8 cellular contexts compared by ENCODE assay signal in the genomic region with DNA sequence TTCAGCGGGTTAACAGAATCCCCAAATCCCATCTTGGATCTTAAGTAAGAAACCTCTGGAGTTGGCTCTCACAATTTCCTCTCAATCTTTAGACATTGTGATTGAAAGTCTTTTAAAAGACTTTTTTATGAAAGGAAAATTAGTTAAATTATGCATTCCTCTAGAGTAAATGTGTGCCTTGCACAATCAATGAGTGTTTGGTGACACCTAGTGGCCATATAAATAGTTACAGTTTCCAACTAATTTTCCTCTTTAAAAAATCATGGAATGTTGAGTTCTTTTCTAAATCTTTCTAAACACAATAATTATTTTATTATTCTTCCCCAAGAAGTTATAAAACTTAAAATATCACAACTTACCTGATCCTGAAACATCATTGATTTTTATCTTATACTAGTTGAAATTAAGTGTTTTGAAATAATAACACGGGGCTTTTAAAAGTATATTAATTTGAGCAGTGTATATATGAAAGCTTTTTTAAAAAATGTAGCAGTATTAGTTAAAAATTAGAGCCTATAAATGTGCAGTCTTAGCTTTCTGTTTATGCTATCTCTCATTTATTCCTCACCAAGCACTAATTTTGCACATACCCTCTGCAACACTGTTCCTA.
A peak's percentile ranks its signal among the peaks of the same experiment; 100 is the strongest.
DNase-seq lines count a peak whose midpoint lies in the region; ATAC-seq, FAIRE-seq and TF ChIP-seq lines count a peak whose summit lies in the region.

No MANE protein-coding gene starts in this region.

- H3K9me3 Mint-ChIP-seq in CD14-positive monocyte = no peaks in the 10 kb centered on the region

- peak; percentile 94 for TF ChIP-seq CTCF in CD14-positive monocyte (IDR thresholded peaks at IDR 0.05)
- TF ChIP-seq CTCF in fibroblast of lung (conservative IDR thresholded peaks at IDR 0.05 in 1 of 2, IDR thresholded peaks at IDR 0.05 in 1 of 2; ENCODE audit: low read depth in 1 of 2, low read length in 2 of 2) = peak; percentile 40 to 50
- TF ChIP-seq CTCF in smooth muscle cell (IDR thresholded peaks at IDR 0.05; ENCODE audit: borderline replicate concordance, insufficient read depth, poor library complexity, severe bottlenecking) = peak; percentile 89

- no peaks in the 10 kb centered on the region for H3K4me1 Mint-ChIP-seq in CD14-positive monocyte

- WGBS in GM23248 (ENCODE audit: low coverage in 1 of 2, low lambda C conversion rate in 2 of 2, missing lambda C conversion rate in 2 of 2), 2 experiments = 87 to 90% methylated on average over 2 of the region's 2 CpGs
- WGBS in smooth muscle cell (ENCODE audit: low lambda C conversion rate) = 98% methylated on average over 2 of the region's 2 CpGs

- H3K4me2 ChIP-seq in GM23248 (ENCODE audit: unreplicated experiment) (no peak overlapping the region), fibroblast of lung (ENCODE audit: extremely low read depth, insufficient read depth, low read length) (no peak overlapping the region), smooth muscle cell (no peak overlapping the region)

- H3K9ac ChIP-seq in GM23248 = no peak overlapping the region
- no peak overlapping the region for H3K9ac ChIP-seq in fibroblast of lung (ENCODE audit: insufficient read depth, low read length)
- H3K9ac ChIP-seq in smooth muscle cell (ENCODE audit: low read depth) = no peak overlapping the region

- H3K79me2 ChIP-seq in GM23248 (ENCODE audit: insufficient read depth) (no peaks in the 10 kb centered on the region), fibroblast of lung (ENCODE audit: control insufficient read depth, insufficient read depth, low read length) (no peaks in the 10 kb centered on the region), smooth muscle cell (ENCODE audit: low read depth) (no peaks in the 10 kb centered on the region)

- in situ Hi-C loops in GM23248 (cut with MboI) = no loop called here

- no peaks in the 10 kb centered on the region for H3K36me3 Mint-ChIP-seq in CD14-positive monocyte

- H3K9me2 ChIP-seq in GM23248 (ENCODE audit: insufficient read depth) = no peaks in the 10 kb centered on the region

- peak; percentile 80 for FAIRE-seq in RCC 7860 (lab: Jason Lieb, UNC)

- H3K4me1 ChIP-seq in GM23248 (ENCODE audit: insufficient read depth) = no peaks in the 10 kb centered on the region
- no peaks in the 10 kb centered on the region for H3K4me1 ChIP-seq in fibroblast of lung (ENCODE audit: control insufficient read depth, extremely low read depth, insufficient read depth, low read length)
- H3K4me1 ChIP-seq in smooth muscle cell (ENCODE audit: low read depth) = no peaks in the 10 kb centered on the region

- no peaks in the 10 kb centered on the region for H4K20me1 ChIP-seq in GM23248 (ENCODE audit: insufficient read depth)
- H4K20me1 ChIP-seq in fibroblast of lung (ENCODE audit: control insufficient read depth, extremely low read depth, insufficient read depth, low read length) = no peaks in the 10 kb centered on the region
- H4K20me1 ChIP-seq in smooth muscle cell (ENCODE audit: low read depth) = no peaks in the 10 kb centered on the region

- H3K36me3 ChIP-seq in GM23248 (ENCODE audit: low read depth) = no peaks in the 10 kb centered on the region
- no peaks in the 10 kb centered on the region for H3K36me3 ChIP-seq in fibroblast of lung (ENCODE audit: control insufficient read depth, insufficient read depth, low read length)
- H3K36me3 ChIP-seq in smooth muscle cell (ENCODE audit: low read depth) = no peaks in the 10 kb centered on the region

- H3F3A ChIP-seq in GM23248 (ENCODE audit: insufficient read depth) = no peaks in the 10 kb centered on the region
- H3F3A ChIP-seq in smooth muscle cell (ENCODE audit: low read depth) = no peaks in the 10 kb centered on the region

- intact Hi-C loops in CD14-positive monocyte (cut with micrococcal nuclease) = loop anchor here (10.0 kb wide), 1 partner anchor 1206 kb away; the partner anchor contains the start of gene TFAP2B (in 2 of the 2)

- H3K4me3 ChIP-seq in GM23248 (no peak overlapping the region), fibroblast of lung (replicated peaks in 1 of 4; ENCODE audit: control extremely low read depth in 1 of 4, insufficient read depth in 1 of 4, low read depth in 3 of 4, low read length in 4 of 4) (no peak overlapping the region), smooth muscle cell (no peak overlapping the region)

- no peak overlapping the region for H3K27ac Mint-ChIP-seq in CD14-positive monocyte

- peaks cover 4% of the 10 kb centered on the region for H3K27me3 ChIP-seq in GM23248 (replicated peaks; ENCODE audit: insufficient read depth)
- H3K27me3 ChIP-seq in fibroblast of lung (ENCODE audit: control insufficient read depth, insufficient read depth, low read length) = no peaks in the 10 kb centered on the region
- no peaks in the 10 kb centered on the region for H3K27me3 ChIP-seq in smooth muscle cell (ENCODE audit: low read depth)

- DNase-seq in CD14-positive monocyte (ENCODE audit: low spot score) (no peak), GM23248 (peak; percentile 42), RCC 7860 (ENCODE audit: low spot score) (peak; percentile 25), fibroblast of lung (ENCODE audit: low read depth in 2 of 2) (peak; percentile 3 to 44), smooth muscle cell (lab: John Stamatoyannopoulos, UW; ENCODE audit: unreplicated experiment) (no peak), GF-D8 (lab: John Stamatoyannopoulos, UW) (no peak), HuH-7.5 (ENCODE audit: low spot score) (no peak)

- H3K27ac ChIP-seq in GM23248 (no peak overlapping the region), fibroblast of lung (ENCODE audit: insufficient read depth, low read length) (no peak overlapping the region), smooth muscle cell (ENCODE audit: low read depth) (no peak overlapping the region)

- H3K27me3 Mint-ChIP-seq in CD14-positive monocyte (ENCODE audit: low read depth in 3 of 3) = peaks cover 0 to 3% (median 2%) of the 10 kb centered on the region in 3 donors

- no peak for ATAC-seq in HG03280 (IDR thresholded peaks at IDR 0.05; ENCODE audit: unreplicated experiment)

- no peak overlapping the region for H2AFZ ChIP-seq in GM23248
- H2AFZ ChIP-seq in fibroblast of lung (ENCODE audit: low read length) = no peak overlapping the region
- H2AFZ ChIP-seq in smooth muscle cell (ENCODE audit: low read depth) = no peak overlapping the region

- H3K4me3 Mint-ChIP-seq in CD14-positive monocyte = no peak overlapping the region

- no peaks in the 10 kb centered on the region for H3K9me3 ChIP-seq in GM23248 (ENCODE audit: low read depth)
- no peaks in the 10 kb centered on the region for H3K9me3 ChIP-seq in fibroblast of lung (ENCODE audit: control insufficient read depth, insufficient read depth, low read depth, low read length)
- H3K9me3 ChIP-seq in smooth muscle cell (replicated peaks; ENCODE audit: low read depth) = no peaks in the 10 kb centered on the region

Comparison
In these comparisons a context has a peak if more than half of its experiments do, and no peak if none do; other contexts are left out.
1. DNase-seq: peak in GM23248 (single experiment), RCC 7860 (single experiment) and fibroblast of lung (2 of 2); none in CD14-positive monocyte (single experiment), smooth muscle cell (single experiment), GF-D8 (single experiment) and HuH-7.5 (single experiment).
2. Peak in every context shown above with its lines, with median percentiles within 50 percentile points of each other: CTCF ChIP-seq.